In the genomic region with DNA sequence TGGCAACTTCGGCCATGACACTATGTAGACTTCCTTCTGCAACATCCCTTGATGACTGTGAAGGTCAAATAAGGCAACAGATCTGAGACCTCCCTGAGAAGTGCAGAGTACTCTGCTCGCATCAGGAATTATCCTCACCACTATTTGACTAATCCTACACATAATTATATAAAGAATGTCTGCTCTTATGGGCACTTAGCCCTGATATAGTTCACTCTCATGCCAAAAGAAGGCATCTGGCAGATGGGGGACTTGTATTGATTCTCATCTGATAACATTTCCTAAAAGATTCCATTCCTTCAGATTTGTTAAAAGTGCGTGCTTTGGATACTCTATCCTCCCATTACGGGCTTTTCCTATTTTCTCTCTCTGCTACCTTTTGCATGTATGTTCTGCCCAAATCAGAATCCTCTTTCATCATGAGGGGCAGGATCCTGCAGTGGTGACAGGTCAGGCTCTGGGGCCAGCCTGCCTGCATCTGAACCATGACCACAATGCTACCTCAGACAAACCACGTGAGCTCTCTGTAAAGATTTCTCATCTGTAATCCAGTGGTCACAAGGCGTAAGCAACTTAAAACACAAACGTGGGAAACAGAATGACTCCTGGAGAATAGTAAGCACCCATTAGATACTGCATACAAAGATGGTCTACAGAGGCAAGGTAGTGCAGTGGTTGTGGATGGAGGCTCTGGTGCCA, we compare ENCODE assay signal across 1 cellular context.
TF ChIP-seq lines count a peak whose summit lies in the region.

No MANE protein-coding gene starts in this region.

TF ChIP-seq in HepG2, 621 proteins besides CTCF, POLR2A, EP300 and RAD21 (continued from another document):
- TF ChIP-seq NFKB2 (CRISPR knock-in tag; IDR thresholded peaks at IDR 0.05; ENCODE audit: borderline replicate concordance) (no peak), CAMTA2 (CRISPR knock-in tag; IDR thresholded peaks at IDR 0.05; ENCODE audit: borderline replicate concordance) (no peak)
